In the genomic region with DNA sequence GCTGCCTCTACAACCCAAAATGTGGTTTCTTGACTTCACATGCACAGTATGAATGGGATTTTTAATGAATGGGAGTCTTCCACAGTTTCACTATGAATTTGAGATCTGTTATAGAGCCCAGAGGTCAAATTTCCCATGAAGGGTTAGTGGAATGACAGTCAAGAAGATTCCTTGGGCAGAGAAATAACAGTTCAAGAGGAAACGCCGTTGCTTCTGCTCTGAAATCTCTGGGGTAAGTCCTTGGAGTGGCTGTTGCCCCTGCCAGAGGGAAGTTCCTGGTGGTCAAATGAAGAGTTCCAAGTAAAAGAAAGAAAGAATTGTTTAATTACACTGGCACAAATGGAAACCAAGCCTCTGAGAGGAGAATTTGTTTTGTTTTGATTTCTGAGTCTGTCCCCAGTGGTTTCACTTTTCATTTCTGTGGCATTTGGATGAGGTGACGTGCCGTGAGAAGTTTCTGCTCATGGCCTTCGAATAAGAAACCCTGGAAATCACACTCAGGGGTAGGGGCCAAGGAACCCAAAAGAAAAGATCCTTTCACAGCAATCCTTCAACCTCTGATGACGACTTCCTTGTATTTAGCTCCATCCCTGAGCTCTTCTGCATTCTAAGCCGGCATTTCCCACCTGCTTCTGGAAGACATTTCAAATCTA, we compare ENCODE assay signal across 9 cellular contexts.
DNase-seq lines count a peak whose midpoint lies in the region; ATAC-seq and TF ChIP-seq lines count a peak whose summit lies in the region.
"Had no signal": no experiment of that assay in that cellular context is flagged by ENCODE, and none has a peak within 500 bp of the region (broad histone marks: within the 10 kb centered on the region; RNA-seq: fewer than 3 reads in every experiment).

No MANE protein-coding gene starts in this region.

- H3K36me3 ChIP-seq in parathyroid adenoma (ENCODE audit: control insufficient read depth, insufficient read depth, low read length), result no peaks in the 10 kb centered on the region

- peaks cover 11% of the 10 kb centered on the region for H3K4me1 Mint-ChIP-seq in activated CD8-positive, alpha-beta memory T cell treated with anti-CD3 and anti-CD28 coated beads, Interleukin-2, amount 10 ng/mL, durations not matched to agents 7 days and 5 days
- H3K4me1 Mint-ChIP-seq in activated naive CD8-positive, alpha-beta T cell treated with anti-CD3 and anti-CD28 coated beads, Interleukin-2, amount 50 U/mL, for 24 hours, result peaks cover 14% of the 10 kb centered on the region

- H3K4me3 Mint-ChIP-seq in activated CD8-positive, alpha-beta memory T cell treated with anti-CD3 and anti-CD28 coated beads, Interleukin-2, amount 10 ng/mL, durations not matched to agents 7 days and 5 days, result peak overlapping the region; percentile 60
- peak overlapping the region; percentile 53 for H3K4me3 Mint-ChIP-seq in activated naive CD8-positive, alpha-beta T cell treated with anti-CD3 and anti-CD28 coated beads, Interleukin-2, amount 50 U/mL, for 24 hours
- H3K4me3 Mint-ChIP-seq: neural crest cell had no signal

- H3K27me3 ChIP-seq in parathyroid adenoma (ENCODE audit: control insufficient read depth, insufficient read depth, low read length), result no peaks in the 10 kb centered on the region

- DNase-seq in activated CD8-positive, alpha-beta memory T cell treated with anti-CD3 and anti-CD28 coated beads, Interleukin-2, amount 10 ng/mL, durations not matched to agents 7 days and 5 days, result peak; percentile 47
- DNase-seq in activated CD8-positive, alpha-beta memory T cell treated with anti-CD3 and anti-CD28 coated beads, Interleukin-2, amount 50 U/mL, for 4 hours, result no peak
- no peak for DNase-seq in activated naive CD8-positive, alpha-beta T cell treated with anti-CD3 and anti-CD28 coated beads, Interleukin-2, amount 50 U/mL, for 24 hours
- DNase-seq in activated effector memory CD4-positive, alpha-beta T cell treated with anti-CD3 and anti-CD28 coated beads, Interleukin-2, amount 50 U/mL, for 16 hours, result no peak
- DNase-seq in NCI-H1048 (lab: John Stamatoyannopoulos, UW), result no peak
- no peak for DNase-seq in stimulated activated CD4-positive, alpha-beta T cell treated with anti-CD3 and anti-CD28 coated beads, Interleukin-1b, Interleukin-23, amount 100 ng/mL, for 48 hours

- H3K4me3 ChIP-seq in parathyroid adenoma (ENCODE audit: low read depth, low read length), result no peak overlapping the region

- H3K9me3 ChIP-seq in parathyroid adenoma (ENCODE audit: control insufficient read depth, low read length), result no peaks in the 10 kb centered on the region

- peaks cover 9% of the 10 kb centered on the region for H3K27me3 Mint-ChIP-seq in activated CD8-positive, alpha-beta memory T cell treated with anti-CD3 and anti-CD28 coated beads, Interleukin-2, amount 10 ng/mL, durations not matched to agents 7 days and 5 days
- H3K27me3 Mint-ChIP-seq in activated naive CD8-positive, alpha-beta T cell treated with anti-CD3 and anti-CD28 coated beads, Interleukin-2, amount 50 U/mL, for 24 hours, result no peaks in the 10 kb centered on the region

- no peaks in the 10 kb centered on the region for H3K4me1 ChIP-seq in parathyroid adenoma

- CTCF ChIA-PET in activated CD8-positive, alpha-beta memory T cell treated with anti-CD3 and anti-CD28 coated beads, Interleukin-2, amount 10 ng/mL, durations not matched to agents 7 days and 5 days (lab: Charles Lee), result interaction anchor here (0.8 kb wide), 1 partner anchor 96 kb away, joined by 5 read pairs; no protein-coding TSS in a partner anchor

- peak overlapping the region; percentile 73 for H3K27ac Mint-ChIP-seq in activated CD8-positive, alpha-beta memory T cell treated with anti-CD3 and anti-CD28 coated beads, Interleukin-2, amount 10 ng/mL, durations not matched to agents 7 days and 5 days
- no peak overlapping the region for H3K27ac Mint-ChIP-seq in activated naive CD8-positive, alpha-beta T cell treated with anti-CD3 and anti-CD28 coated beads, Interleukin-2, amount 50 U/mL, for 24 hours

- no peak overlapping the region for H3K27ac ChIP-seq in parathyroid adenoma

- ATAC-seq in activated CD8-positive, alpha-beta memory T cell treated with anti-CD3 and anti-CD28 coated beads, Interleukin-2, amount 10 ng/mL, durations not matched to agents 7 days and 5 days, result peak; percentile 49
- peak; percentile 87 for ATAC-seq in HG03045 (IDR thresholded peaks at IDR 0.05; ENCODE audit: unreplicated experiment)
- peak; percentile 40 for ATAC-seq in activated naive CD8-positive, alpha-beta T cell treated with anti-CD3 and anti-CD28 coated beads, Interleukin-2, amount 50 U/mL, for 24 hours

- H3K9me3 Mint-ChIP-seq in activated CD8-positive, alpha-beta memory T cell treated with anti-CD3 and anti-CD28 coated beads, Interleukin-2, amount 10 ng/mL, durations not matched to agents 7 days and 5 days (ENCODE audit: low read depth), result no peaks in the 10 kb centered on the region
- H3K9me3 Mint-ChIP-seq in activated naive CD8-positive, alpha-beta T cell treated with anti-CD3 and anti-CD28 coated beads, Interleukin-2, amount 50 U/mL, for 24 hours, result no peaks in the 10 kb centered on the region

- no peaks in the 10 kb centered on the region for H3K79me2 ChIP-seq in parathyroid adenoma

- H3K4me2 ChIP-seq in parathyroid adenoma (ENCODE audit: low read length), result no peak overlapping the region

- peak overlapping the region; percentile 18 for H2AFZ ChIP-seq in parathyroid adenoma

- no peak overlapping the region for H3K9ac ChIP-seq in parathyroid adenoma

- no peak for TF ChIP-seq CTCF in parathyroid adenoma (IDR thresholded peaks at IDR 0.05)

- peaks cover 4% of the 10 kb centered on the region for H3K36me3 Mint-ChIP-seq in activated CD8-positive, alpha-beta memory T cell treated with anti-CD3 and anti-CD28 coated beads, Interleukin-2, amount 10 ng/mL, durations not matched to agents 7 days and 5 days
- no peaks in the 10 kb centered on the region for H3K36me3 Mint-ChIP-seq in activated naive CD8-positive, alpha-beta T cell treated with anti-CD3 and anti-CD28 coated beads, Interleukin-2, amount 50 U/mL, for 24 hours (ENCODE audit: low read depth)
